8 cellular contexts compared by ENCODE assay signal in the genomic region with DNA sequence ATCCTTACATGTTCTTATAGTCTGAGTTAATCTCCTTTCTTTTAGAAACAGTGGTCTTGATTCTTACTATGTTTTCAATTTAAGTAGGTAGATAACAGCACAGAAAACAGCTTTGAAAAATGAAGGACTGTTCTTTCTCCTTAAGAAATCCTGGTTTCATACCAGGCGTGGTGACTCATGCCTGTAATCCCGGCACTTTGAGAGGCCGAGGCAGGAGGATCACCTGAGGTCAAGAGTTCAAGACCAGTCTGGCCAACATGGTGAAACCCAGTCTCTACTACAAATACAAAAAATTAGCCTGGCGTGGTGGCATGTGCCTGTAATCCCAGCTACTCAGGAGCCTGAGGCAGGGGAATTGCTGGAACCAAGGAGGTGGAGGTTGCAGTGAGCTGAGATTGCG. TPM values are rescaled to one million over a fixed set of nuclear protein-coding genes. Genes with fewer than 3 reads are reported as not detected.
DNase-seq lines count a peak whose midpoint lies in the region; ATAC-seq and TF ChIP-seq lines count a peak whose summit lies in the region.
"Not testable (repeated sequence)": the region's sequence is repeated elsewhere in the genome, so short reads cannot be mapped to it uniquely, and the experiment has no call there.

No MANE protein-coding gene starts in this region.

- H3K4me1 Mint-ChIP-seq in CD8-positive, alpha-beta T cell (ENCODE audit: low read depth): peaks cover 72% of the 10 kb centered on the region
- peaks cover 40% of the 10 kb centered on the region for H3K4me1 Mint-ChIP-seq in T-helper 17 cell
- peaks cover 69% of the 10 kb centered on the region for H3K4me1 Mint-ChIP-seq in activated naive CD8-positive, alpha-beta T cell treated with anti-CD3 and anti-CD28 coated beads for 36 hours
- H3K4me1 Mint-ChIP-seq in chondrocyte (ENCODE audit: low read depth): peaks cover 53% of the 10 kb centered on the region
- H3K4me1 Mint-ChIP-seq in immature natural killer cell: peaks cover 77 to 84% of the 10 kb centered on the region in 2 donors
- peaks cover 42 to 51% of the 10 kb centered on the region in 2 donors for H3K4me1 Mint-ChIP-seq in natural killer cell treated with Interleukin-12 subunit alpha and Interleukin-12 subunit beta and Interleukin-15 and Interleukin-18, amount 100 ng/mL, for 72 hours (ENCODE audit: low read depth in 2 of 2)

- peaks cover 34% of the 10 kb centered on the region for H3K36me3 ChIP-seq in CD8-positive, alpha-beta T cell (ENCODE audit: insufficient read depth, low read length)

- H3K36me3 Mint-ChIP-seq in CD8-positive, alpha-beta T cell: peaks cover 51% of the 10 kb centered on the region
- H3K36me3 Mint-ChIP-seq in T-helper 17 cell (ENCODE audit: low read depth); chondrocyte (ENCODE audit: low read depth); natural killer cell treated with Interleukin-12 subunit alpha and Interleukin-12 subunit beta and Interleukin-15 and Interleukin-18, amount 100 ng/mL, for 72 hours: not testable (repeated sequence)
- H3K36me3 Mint-ChIP-seq in activated naive CD8-positive, alpha-beta T cell treated with anti-CD3 and anti-CD28 coated beads for 36 hours: peaks cover 38% of the 10 kb centered on the region
- peaks cover 3 to 24% (median 7%) of the 10 kb centered on the region in 3 donors for H3K36me3 Mint-ChIP-seq in immature natural killer cell

- H3K4me3 Mint-ChIP-seq in CD8-positive, alpha-beta T cell: peak overlapping the region; percentile 18
- H3K4me3 Mint-ChIP-seq in T-helper 17 cell (peak overlapping the region; percentile 31), immature natural killer cell (peak overlapping the region in 2 of 5 donors; percentile 29 to 31)
- not testable (repeated sequence) for H3K4me3 Mint-ChIP-seq in activated naive CD8-positive, alpha-beta T cell treated with anti-CD3 and anti-CD28 coated beads for 36 hours; chondrocyte (ENCODE audit: unreplicated experiment); natural killer cell treated with Interleukin-12 subunit alpha and Interleukin-12 subunit beta and Interleukin-15 and Interleukin-18, amount 100 ng/mL, for 72 hours

- not testable (repeated sequence) for H3K27me3 Mint-ChIP-seq in CD8-positive, alpha-beta T cell (ENCODE audit: low read depth); T-helper 17 cell; activated naive CD8-positive, alpha-beta T cell treated with anti-CD3 and anti-CD28 coated beads for 36 hours; chondrocyte (ENCODE audit: low read depth); immature natural killer cell (ENCODE audit: low read depth in 3 of 3); natural killer cell treated with Interleukin-12 subunit alpha and Interleukin-12 subunit beta and Interleukin-15 and Interleukin-18, amount 100 ng/mL, for 72 hours

- peaks cover 87% of the 10 kb centered on the region for H3K4me1 ChIP-seq in CD8-positive, alpha-beta T cell (ENCODE audit: insufficient read depth, low read length)

- not testable (repeated sequence) for DNase-seq in CD8-positive, alpha-beta T cell; T-helper 17 cell; activated naive CD8-positive, alpha-beta T cell treated with anti-CD3 and anti-CD28 coated beads for 36 hours; chondrocyte (ENCODE audit: low spot score); immature natural killer cell; natural killer cell treated with Interleukin-12 subunit alpha and Interleukin-12 subunit beta and Interleukin-15 and Interleukin-18, amount 100 ng/mL, for 72 hours (ENCODE audit: low spot score)
- DNase-seq in H4 (ENCODE audit: low spot score): peak; percentile 43
- peak; percentile 79 for DNase-seq in NCI-H226

- not testable (repeated sequence) for ATAC-seq in CD8-positive, alpha-beta T cell; T-helper 17 cell; natural killer cell treated with Interleukin-12 subunit alpha and Interleukin-12 subunit beta and Interleukin-15 and Interleukin-18, amount 100 ng/mL, for 72 hours

- not testable (repeated sequence) for TF ChIP-seq CTCF in CD8-positive, alpha-beta T cell (IDR thresholded peaks at IDR 0.05); chondrocyte (IDR thresholded peaks at IDR 0.05)

- not testable (repeated sequence) for H3K9me3 Mint-ChIP-seq in CD8-positive, alpha-beta T cell; activated naive CD8-positive, alpha-beta T cell treated with anti-CD3 and anti-CD28 coated beads for 36 hours; chondrocyte (ENCODE audit: low read depth); immature natural killer cell; natural killer cell treated with Interleukin-12 subunit alpha and Interleukin-12 subunit beta and Interleukin-15 and Interleukin-18, amount 100 ng/mL, for 72 hours

- intact Hi-C loops in CD8-positive, alpha-beta T cell (cut with DNase I, micrococcal nuclease): not testable (repeated sequence)

- H3K9me3 ChIP-seq in CD8-positive, alpha-beta T cell (ENCODE audit: low read length); T-helper 17 cell (ENCODE audit: control insufficient read depth, low read length, poor library complexity, severe bottlenecking): not testable (repeated sequence)

- peak overlapping the region; percentile 49 for H3K27ac Mint-ChIP-seq in CD8-positive, alpha-beta T cell
- not testable (repeated sequence) for H3K27ac Mint-ChIP-seq in T-helper 17 cell
- peak overlapping the region; percentile 48 for H3K27ac Mint-ChIP-seq in activated naive CD8-positive, alpha-beta T cell treated with anti-CD3 and anti-CD28 coated beads for 36 hours
- H3K27ac Mint-ChIP-seq in chondrocyte (ENCODE audit: unreplicated experiment) (peak overlapping the region; percentile 73), immature natural killer cell (peak overlapping the region in 5 of 6 donors; percentile 31 to 98 (median 82))
- peak overlapping the region; percentile 66 to 74 for H3K27ac Mint-ChIP-seq in natural killer cell treated with Interleukin-12 subunit alpha and Interleukin-12 subunit beta and Interleukin-15 and Interleukin-18, amount 100 ng/mL, for 72 hours

- CTCF ChIA-PET in CD8-positive, alpha-beta T cell (lab: Charles Lee): interaction anchor here (0.9 to 3.9 kb wide), 2 partner anchors 14 to 32 kb away, joined by 4 to 23 read pairs; partner anchors contain the start of gene STK17A

- not testable (repeated sequence) for H3K27me3 ChIP-seq in CD8-positive, alpha-beta T cell (ENCODE audit: insufficient read depth, low read length)

- not testable (repeated sequence) for H3K27ac ChIP-seq in CD8-positive, alpha-beta T cell (ENCODE audit: low read depth, low read length)

- POLR2A ChIA-PET in CD8-positive, alpha-beta T cell (lab: Charles Lee): interaction anchor here (1.5 kb wide), 1 partner anchor 12 kb away, joined by 4 read pairs; no protein-coding TSS in a partner anchor

- not testable (repeated sequence) for H3K4me3 ChIP-seq in CD8-positive, alpha-beta T cell (ENCODE audit: low read depth, low read length)

RNA-seq across cellular contexts. Expression of gene STK17A, which starts 13.5 kb away (rescaled TPM):
- total RNA-seq in CD8-positive, alpha-beta T cell: 100 to 1,000 TPM; 301 to 311 TPM
- total RNA-seq in H4 (2014; rRNA removed; shearing (Covaris generic)): 161 and 166 TPM in 2 replicates
- total RNA-seq in T-helper 17 cell: 100 to 1,000 TPM; 107 to 124 TPM
- 10 to 100 TPM; 53.2 to 53.8 TPM for total RNA-seq in activated naive CD8-positive, alpha-beta T cell treated with anti-CD3 and anti-CD28 coated beads for 36 hours
- 17.1 to 35.0 TPM (median 35.0 TPM) in 3 replicates for total RNA-seq in chondrocyte
- polyA plus RNA-seq in immature natural killer cell: 100 to 1,000 TPM; 255 to 300 (median 271) TPM
- total RNA-seq in natural killer cell treated with Interleukin-12 subunit alpha and Interleukin-12 subunit beta and Interleukin-15 and Interleukin-18, amount 100 ng/mL, for 72 hours: 10 to 100 TPM; 61.7 to 67.6 TPM
